In the genomic region with DNA sequence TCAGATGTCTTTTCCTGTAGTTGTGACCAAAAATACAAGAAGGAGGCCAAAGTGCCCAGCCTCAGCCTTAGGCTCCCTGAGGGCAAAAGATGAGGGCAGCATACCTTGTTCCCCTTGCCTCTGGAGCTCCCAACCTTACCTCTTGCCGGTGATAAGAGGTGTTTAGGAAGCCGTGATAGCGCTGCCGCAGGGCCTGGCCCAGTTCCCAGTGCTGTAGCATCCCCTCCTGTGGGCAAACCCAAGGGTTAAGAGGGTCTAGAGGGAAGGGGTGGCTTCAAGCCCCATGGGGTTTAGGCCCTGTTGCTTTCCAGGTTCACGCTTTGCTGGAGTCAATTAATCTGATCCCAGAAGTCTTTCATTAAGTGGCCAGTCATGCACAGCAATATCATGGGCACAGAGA, we compare ENCODE assay signal across 9 cellular contexts. TPM values are rescaled to one million over a fixed set of nuclear protein-coding genes. Genes with fewer than 3 reads are reported as not detected.
DNase-seq lines count a peak whose midpoint lies in the region; ATAC-seq, FAIRE-seq and TF ChIP-seq lines count a peak whose summit lies in the region.
"Had no signal": no experiment of that assay in that cellular context is flagged by ENCODE, and none has a peak within 500 bp of the region (broad histone marks: within the 10 kb centered on the region; RNA-seq: fewer than 3 reads in every experiment).

No MANE protein-coding gene starts in this region.

- peaks cover 9% of the 10 kb centered on the region for H3K36me3 Mint-ChIP-seq in activated T-cell treated with anti-CD3 and anti-CD28 coated beads, Interleukin-2, amount 50 U/mL, for 4 hours (ENCODE audit: insufficient read depth)
- H3K36me3 Mint-ChIP-seq in activated CD8-positive, alpha-beta T cell treated with anti-CD3 and anti-CD28 coated beads, Interleukin-2, amount 10 ng/mL, durations not matched to agents 7 days and 5 days (ENCODE audit: low read depth): peaks cover 36% of the 10 kb centered on the region

- peaks cover 17% of the 10 kb centered on the region for H3K4me1 Mint-ChIP-seq in activated T-cell treated with anti-CD3 and anti-CD28 coated beads, Interleukin-2, amount 50 U/mL, for 4 hours (ENCODE audit: low read depth)
- H3K4me1 Mint-ChIP-seq in activated CD8-positive, alpha-beta T cell treated with anti-CD3 and anti-CD28 coated beads, Interleukin-2, amount 10 ng/mL, durations not matched to agents 7 days and 5 days (ENCODE audit: low read depth): peaks cover 30% of the 10 kb centered on the region
- H3K4me1 Mint-ChIP-seq in stimulated activated naive CD8-positive, alpha-beta T cell treated with anti-CD3 and anti-CD28 coated beads, Interleukin-15, amount 100 ng/mL, for 72 hours: peaks cover 21% of the 10 kb centered on the region

- FAIRE-seq in kidney (lab: Jason Lieb, UNC): no peak

- in situ Hi-C loops in brain microvascular endothelial cell (cut with HindIII; ENCODE audit: low pct_ligation_motif_present, low sequenced_read_pairs): no loop called here

- POLR2A ChIA-PET in activated CD8-positive, alpha-beta T cell treated with anti-CD3 and anti-CD28 coated beads, Interleukin-2, amount 10 ng/mL, durations not matched to agents 7 days and 5 days (lab: Charles Lee): interaction anchor here (0.9 to 3.3 kb wide), 9 partner anchors 8 to 60 kb away, joined by 3 to 41 read pairs (median 11); a partner anchor contains a TSS

- H3K27ac ChIP-seq in kidney (ENCODE audit: low read depth in 2 of 2, low read length in 2 of 2): no peak overlapping the region
- H3K27ac ChIP-seq in brain microvascular endothelial cell: no peak overlapping the region

- no peak for ATAC-seq in activated T-cell treated with anti-CD3 and anti-CD28 coated beads, Interleukin-2, amount 50 U/mL, for 4 hours
- ATAC-seq in activated CD8-positive, alpha-beta T cell treated with anti-CD3 and anti-CD28 coated beads, Interleukin-2, amount 10 ng/mL, durations not matched to agents 7 days and 5 days: no peak
- no peak for ATAC-seq in stimulated activated naive CD8-positive, alpha-beta T cell treated with anti-CD3 and anti-CD28 coated beads, Interleukin-15, amount 100 ng/mL, for 72 hours

- H3K4me1 ChIP-seq in kidney (ENCODE audit: control insufficient read depth in 1 of 2, insufficient read depth in 1 of 2, low read depth in 1 of 2, low read length in 2 of 2): peaks cover 9 to 21% of the 10 kb centered on the region in 2 donors

- H3K4me3 ChIP-seq in kidney (ENCODE audit: low read length in 2 of 2) (peak overlapping the region; percentile 88 to 96), brain microvascular endothelial cell (ENCODE audit: low read depth, low read length) (no peak overlapping the region)

- peaks cover 23 to 27% of the 10 kb centered on the region in 2 donors for H3K36me3 ChIP-seq in kidney (ENCODE audit: control insufficient read depth in 1 of 2, insufficient read depth in 2 of 2, low read length in 2 of 2)
- H3K36me3 ChIP-seq in brain microvascular endothelial cell (replicated peaks): peaks cover 25% of the 10 kb centered on the region

- H3K27ac Mint-ChIP-seq in activated CD8-positive, alpha-beta T cell treated with anti-CD3 and anti-CD28 coated beads, Interleukin-2, amount 10 ng/mL, durations not matched to agents 7 days and 5 days: peak overlapping the region; percentile 95
- peak overlapping the region in 1 of 2 donors; percentile 63 for H3K27ac Mint-ChIP-seq in stimulated activated naive CD8-positive, alpha-beta T cell treated with anti-CD3 and anti-CD28 coated beads, Interleukin-15, amount 100 ng/mL, for 72 hours

- TF ChIP-seq CTCF in kidney (IDR thresholded peaks at IDR 0.05; ENCODE audit: borderline replicate concordance, extremely low read depth, insufficient read depth): no peak
- no peak for TF ChIP-seq CTCF in brain microvascular endothelial cell (IDR thresholded peaks at IDR 0.05; ENCODE audit: low read depth, low read length, missing control alignments)

- H3K4me3 Mint-ChIP-seq in activated T-cell treated with anti-CD3 and anti-CD28 coated beads, Interleukin-2, amount 50 U/mL, for 4 hours: peak overlapping the region; percentile 96
- peak overlapping the region; percentile 92 for H3K4me3 Mint-ChIP-seq in activated CD8-positive, alpha-beta T cell treated with anti-CD3 and anti-CD28 coated beads, Interleukin-2, amount 10 ng/mL, durations not matched to agents 7 days and 5 days
- peak overlapping the region; percentile 89 to 98 for H3K4me3 Mint-ChIP-seq in stimulated activated naive CD8-positive, alpha-beta T cell treated with anti-CD3 and anti-CD28 coated beads, Interleukin-15, amount 100 ng/mL, for 72 hours

- no peak for DNase-seq in activated T-cell treated with anti-CD3 and anti-CD28 coated beads, Interleukin-2, amount 50 U/mL, for 4 hours
- DNase-seq in activated T-cell treated with anti-CD3 and anti-CD28 coated beads for 4 hours (no peak), kidney (no peak), brain microvascular endothelial cell (no peak), NCI-H187 treated with DMSO at 0.1 percent for 48 hours (lab: John Stamatoyannopoulos, UW) (no peak)
- DNase-seq in activated CD8-positive, alpha-beta T cell treated with anti-CD3 and anti-CD28 coated beads, Interleukin-2, amount 10 ng/mL, durations not matched to agents 7 days and 5 days: no peak
- DNase-seq in stimulated activated naive CD8-positive, alpha-beta T cell treated with anti-CD3 and anti-CD28 coated beads, Interleukin-15, amount 100 ng/mL, for 72 hours: no peak
- DNase-seq in stimulated activated CD4-positive, alpha-beta T cell treated with anti-CD3 and anti-CD28 coated beads, Interleukin-12 subunit alpha, Interleukin-12 subunit beta, amount 100 ng/mL, for 4 hours: no peak
- DNase-seq: AML-193 had no signal

- peak overlapping the region in 1 of 2 donors; percentile 78 for H3K9ac ChIP-seq in kidney (ENCODE audit: low read length in 2 of 2)

- CTCF ChIA-PET in activated CD8-positive, alpha-beta T cell treated with anti-CD3 and anti-CD28 coated beads, Interleukin-2, amount 10 ng/mL, durations not matched to agents 7 days and 5 days (lab: Charles Lee): interaction anchor here (0.6 to 5.6 kb wide), 9 partner anchors 8 to 95 kb away, joined by 3 to 68 read pairs (median 4); a partner anchor contains a TSS

- no peaks in the 10 kb centered on the region for H3K27me3 ChIP-seq in brain microvascular endothelial cell (replicated peaks)

- no peaks in the 10 kb centered on the region for H3K9me3 Mint-ChIP-seq in activated T-cell treated with anti-CD3 and anti-CD28 coated beads, Interleukin-2, amount 50 U/mL, for 4 hours
- no peaks in the 10 kb centered on the region for H3K9me3 Mint-ChIP-seq in activated CD8-positive, alpha-beta T cell treated with anti-CD3 and anti-CD28 coated beads, Interleukin-2, amount 10 ng/mL, durations not matched to agents 7 days and 5 days (ENCODE audit: insufficient read depth)
- no peaks in the 10 kb centered on the region for H3K9me3 Mint-ChIP-seq in stimulated activated naive CD8-positive, alpha-beta T cell treated with anti-CD3 and anti-CD28 coated beads, Interleukin-15, amount 100 ng/mL, for 72 hours

- no peaks in the 10 kb centered on the region for H3K9me3 ChIP-seq in kidney (ENCODE audit: control insufficient read depth in 1 of 2, low read length in 2 of 2)

- intact Hi-C loops in kidney (cut with DNase I): no loop called here

- no peaks in the 10 kb centered on the region for H3K27me3 Mint-ChIP-seq in activated T-cell treated with anti-CD3 and anti-CD28 coated beads, Interleukin-2, amount 50 U/mL, for 4 hours (ENCODE audit: low read depth)
- H3K27me3 Mint-ChIP-seq in activated CD8-positive, alpha-beta T cell treated with anti-CD3 and anti-CD28 coated beads, Interleukin-2, amount 10 ng/mL, durations not matched to agents 7 days and 5 days (ENCODE audit: low read depth): no peaks in the 10 kb centered on the region
- H3K27me3 Mint-ChIP-seq in stimulated activated naive CD8-positive, alpha-beta T cell treated with anti-CD3 and anti-CD28 coated beads, Interleukin-15, amount 100 ng/mL, for 72 hours: no peaks in the 10 kb centered on the region

RNA-seq across cellular contexts. Expression of a gene that starts 1.1 kb away (rescaled TPM):
- total RNA-seq in activated T-cell treated with anti-CD3 and anti-CD28 coated beads, Interleukin-2, amount 50 U/mL, for 4 hours: 10 to 100 TPM; 23.5 to 29.3 (median 28.7) TPM
- total RNA-seq in activated CD8-positive, alpha-beta T cell treated with anti-CD3 and anti-CD28 coated beads, Interleukin-2, amount 10 ng/mL, durations not matched to agents 7 days and 5 days: 10 to 100 TPM; 26.7 to 27.5 TPM
- total RNA-seq in kidney: 45.1 TPM
- polyA plus RNA-seq in kidney (ENCODE audit: insufficient read depth, low read depth, low replicate concordance): 72.7 TPM

RNA-seq across cellular contexts. Expression of a gene that starts 10.3 kb away (rescaled TPM):
- 10 to 100 TPM in 2 of 3 donors, 1 to 10 TPM in 1; 8.5 to 10.3 (median 10.0) TPM for total RNA-seq in activated T-cell treated with anti-CD3 and anti-CD28 coated beads, Interleukin-2, amount 50 U/mL, for 4 hours
- total RNA-seq in activated CD8-positive, alpha-beta T cell treated with anti-CD3 and anti-CD28 coated beads, Interleukin-2, amount 10 ng/mL, durations not matched to agents 7 days and 5 days: 10 to 100 TPM; 11.7 to 12.6 TPM
- total RNA-seq in kidney: 27.9 TPM
- 73.8 TPM for polyA plus RNA-seq in kidney (ENCODE audit: insufficient read depth, low read depth, low replicate concordance)

RNA-seq across cellular contexts. Expression of a gene that starts 22.4 kb away (rescaled TPM):
- total RNA-seq in activated T-cell treated with anti-CD3 and anti-CD28 coated beads, Interleukin-2, amount 50 U/mL, for 4 hours: 10 to 100 TPM; 51.2 to 55.6 (median 54.5) TPM
- total RNA-seq in activated CD8-positive, alpha-beta T cell treated with anti-CD3 and anti-CD28 coated beads, Interleukin-2, amount 10 ng/mL, durations not matched to agents 7 days and 5 days: 10 to 100 TPM; 96.3 to 98.4 TPM
- 39.2 TPM for total RNA-seq in kidney
- 19.0 TPM for polyA plus RNA-seq in kidney (ENCODE audit: insufficient read depth, low read depth, low replicate concordance)

RNA-seq across cellular contexts. Expression of a gene that starts 32.7 kb away (rescaled TPM):
- total RNA-seq in activated T-cell treated with anti-CD3 and anti-CD28 coated beads, Interleukin-2, amount 50 U/mL, for 4 hours: 10 to 100 TPM; 76.4 to 95.0 (median 90.2) TPM
- total RNA-seq in activated CD8-positive, alpha-beta T cell treated with anti-CD3 and anti-CD28 coated beads, Interleukin-2, amount 10 ng/mL, durations not matched to agents 7 days and 5 days: 100 to 1,000 TPM; 164 to 171 TPM
- total RNA-seq in kidney: 29.0 TPM
- 14.9 TPM for polyA plus RNA-seq in kidney (ENCODE audit: insufficient read depth, low read depth, low replicate concordance)
